In the genomic region with DNA sequence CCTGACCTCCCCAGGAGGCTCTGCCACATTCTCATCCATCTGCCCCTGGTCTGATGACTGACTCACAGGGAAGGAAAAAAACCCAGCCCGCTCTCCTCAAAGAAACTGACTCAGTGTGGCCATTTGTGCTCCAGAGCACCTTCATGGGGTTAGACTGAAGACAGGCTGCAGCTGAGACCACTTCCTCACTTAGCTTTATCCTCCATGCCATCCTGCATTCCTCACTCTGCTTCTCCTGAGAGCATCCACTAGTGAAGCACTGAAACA, we compare ENCODE assay signal across 17 cellular contexts. TPM values are rescaled to one million over a fixed set of nuclear protein-coding genes. Genes with fewer than 3 reads are reported as not detected.
DNase-seq lines count a peak whose midpoint lies in the region; ATAC-seq and TF ChIP-seq lines count a peak whose summit lies in the region.
"Had no signal": no experiment of that assay in that cellular context is flagged by ENCODE, and none has a peak within 500 bp of the region (broad histone marks: within the 10 kb centered on the region; RNA-seq: fewer than 3 reads in every experiment).

No MANE protein-coding gene starts in this region.

- H3K36me3 ChIP-seq in hepatocyte (replicated peaks; ENCODE audit: insufficient read depth, low read depth): no peaks in the 10 kb centered on the region
- H3K36me3 ChIP-seq: right atrium auricular region had no signal

- H3K27me3 ChIP-seq in hepatocyte: no peaks in the 10 kb centered on the region
- H3K27me3 ChIP-seq: right atrium auricular region had no signal

- H4K20me1 ChIP-seq in hepatocyte (ENCODE audit: insufficient read depth, poor library complexity, severe bottlenecking): no peaks in the 10 kb centered on the region

- no peak for TF ChIP-seq CTCF in hepatocyte (IDR thresholded peaks at IDR 0.05; ENCODE audit: poor library complexity)

- H3K9me2 ChIP-seq in hepatocyte (replicated peaks; ENCODE audit: insufficient read depth): no peaks in the 10 kb centered on the region

- peak overlapping the region; percentile 80 for H3K27ac ChIP-seq in hepatocyte
- H3K27ac ChIP-seq: right atrium auricular region had no signal

- no peaks in the 10 kb centered on the region for H3K9me3 ChIP-seq in hepatocyte (ENCODE audit: low read depth)
- H3K9me3 ChIP-seq: right atrium auricular region had no signal

- no peak overlapping the region for H3K4me2 ChIP-seq in hepatocyte
- H3K4me2 ChIP-seq: GM23338 had no signal

- H3K4me3 ChIP-seq in hepatocyte: no peak overlapping the region
- H3K4me3 ChIP-seq: GM23338, right atrium auricular region had no signal

- WGBS in hepatocyte (ENCODE audit: low lambda C conversion rate, missing lambda C conversion rate): 94% methylated on average over 1 of the region's 1 CpG

- DNase-seq in CD1c-positive myeloid dendritic cell (ENCODE audit: extremely low spot score) (peak; percentile 24), LHCN-M2 (ENCODE audit: low read depth) (peak; percentile 54), astrocyte of the hippocampus (ENCODE audit: low read depth, low spot score) (peak; percentile 39), hepatocyte (ENCODE audit: low spot score) (no peak), SKM-1 treated with dmso at 0.1 percent for 144 hours (lab: John Stamatoyannopoulos, UW; ENCODE audit: unreplicated experiment) (no peak), NCI-H128 (lab: John Stamatoyannopoulos, UW; ENCODE audit: unreplicated experiment) (no peak)
- DNase-seq in effector CD8-positive, alpha-beta T cell (lab: John Stamatoyannopoulos, UW): no peak
- DNase-seq: activated CD4-positive, CD25-positive, alpha-beta regulatory T cell; activated CD8-positive, alpha-beta T cell treated with anti-CD3 and anti-CD28 coated beads, Interleukin-2, amount 10 ng/mL, durations not matched to agents 7 days and 5 days; activated naive CD4-positive, alpha-beta T cell; Calu3; erythroblast; kidney glomerular epithelial cell; T1000 had no signal

- peaks cover 8% of the 10 kb centered on the region for H3K4me1 ChIP-seq in hepatocyte (ENCODE audit: insufficient read depth)
- H3K4me1 ChIP-seq: right atrium auricular region had no signal

- peak overlapping the region; percentile 41 for H2AFZ ChIP-seq in hepatocyte
- H2AFZ ChIP-seq: GM23338 had no signal

- no peaks in the 10 kb centered on the region for H3K79me2 ChIP-seq in hepatocyte

- no peak for ATAC-seq in HG03097 (IDR thresholded peaks at IDR 0.05; ENCODE audit: low FRiP score, unreplicated experiment)
- ATAC-seq: activated CD8-positive, alpha-beta T cell treated with anti-CD3 and anti-CD28 coated beads, Interleukin-2, amount 10 ng/mL, durations not matched to agents 7 days and 5 days; GM23338 had no signal

RNA-seq across cellular contexts. Expression of gene HPSE, which starts 35.9 kb away (rescaled TPM):
- total RNA-seq in LHCN-M2 (2014; rRNA removed): 2.1 and 2.2 TPM in 2 replicates
- polyA plus RNA-seq in LHCN-M2 (2012): 1.2 TPM
- total RNA-seq in hepatocyte: 1.7 and 3.7 TPM in 2 replicates
- 3.8 and 8.0 TPM in 2 replicates for polyA plus RNA-seq in hepatocyte

Comparison
In these comparisons a context has a peak if more than half of its experiments do, and no peak if none do; other contexts are left out.
1. DNase-seq: peak in CD1c-positive myeloid dendritic cell (single experiment), LHCN-M2 (single experiment) and astrocyte of the hippocampus (single experiment); none in hepatocyte (single experiment), SKM-1 treated with dmso at 0.1 percent for 144 hours (single experiment), NCI-H128 (single experiment) and effector CD8-positive, alpha-beta T cell (single experiment).